12 cellular contexts compared by ENCODE assay signal in the genomic region with DNA sequence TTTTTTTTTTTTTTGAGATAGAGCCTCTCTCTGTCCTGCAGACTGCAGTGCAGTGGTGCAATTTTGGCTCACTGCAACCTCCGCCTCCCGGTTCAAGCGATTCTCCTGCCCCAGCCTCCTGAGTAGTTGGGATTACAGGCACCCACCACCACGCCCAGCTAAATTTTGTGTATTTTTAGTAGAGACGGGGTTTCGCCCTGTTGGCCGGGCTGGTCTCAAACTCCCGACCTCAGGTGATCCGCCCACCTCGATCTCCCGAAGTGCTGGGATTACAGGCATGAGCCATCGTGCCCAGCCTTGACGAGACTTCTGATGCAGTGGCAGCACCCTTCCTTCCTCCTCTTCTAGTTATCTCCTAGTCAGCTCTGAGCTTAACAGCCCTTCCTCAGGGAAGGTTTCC. TPM values are rescaled to one million over a fixed set of nuclear protein-coding genes. Genes with fewer than 3 reads are reported as not detected.
A peak's percentile ranks its signal among the peaks of the same experiment; 100 is the strongest.
DNase-seq lines count a peak whose midpoint lies in the region; ATAC-seq and TF ChIP-seq lines count a peak whose summit lies in the region.
"Not testable (repeated sequence)": the region's sequence is repeated elsewhere in the genome, so short reads cannot be mapped to it uniquely, and the experiment has no call there.
"Had no signal": no experiment of that assay in that cellular context is flagged by ENCODE, and none has a peak within 500 bp of the region (broad histone marks: within the 10 kb centered on the region; RNA-seq: fewer than 3 reads in every experiment).

No MANE protein-coding gene starts in this region.

- H3K27me3 Mint-ChIP-seq in CD8-positive, alpha-beta memory T cell; T-helper 2 cell treated with Interferon-gamma antibody and Interleukin-4, amounts not matched to agents 5 μg/mL and 100 μg/mL, for 36 hours (ENCODE audit: low read depth); activated T-cell treated with anti-CD3 and anti-CD28 coated beads, Interleukin-2, amount 50 U/mL, for 72 hours (ENCODE audit: low read depth); activated naive CD8-positive, alpha-beta T cell treated with anti-CD3 and anti-CD28 coated beads for 36 hours; effector memory CD8-positive, alpha-beta T cell; memory B cell; nephron progenitor cell (ENCODE audit: low read depth, poor library complexity); stimulated activated naive CD8-positive, alpha-beta T cell treated with anti-CD3 and anti-CD28 coated beads, Interleukin-15, Interleukin-2, amounts not matched to agents 100 ng/mL and 50 ng/mL, for 24 hours: not testable (repeated sequence)

- not testable (repeated sequence) for H3K27me3 ChIP-seq in CD8-positive, alpha-beta memory T cell (ENCODE audit: insufficient read depth, low read length, poor library complexity, severe bottlenecking)

- not testable (repeated sequence) for ATAC-seq in activated T-cell treated with anti-CD3 and anti-CD28 coated beads, Interleukin-2, amount 50 U/mL, for 72 hours (replicated peaks in 1 of 2); effector memory CD8-positive, alpha-beta T cell (replicated peaks); memory B cell (ENCODE audit: low read depth)

- H3K36me3 Mint-ChIP-seq in CD8-positive, alpha-beta memory T cell = peaks cover 6 to 72% (median 18%) of the 10 kb centered on the region in 3 donors
- H3K36me3 Mint-ChIP-seq in T-helper 2 cell treated with Interferon-gamma antibody and Interleukin-4, amounts not matched to agents 5 μg/mL and 100 μg/mL, for 36 hours (ENCODE audit: low read depth) = peaks cover 58% of the 10 kb centered on the region
- H3K36me3 Mint-ChIP-seq in activated T-cell treated with anti-CD3 and anti-CD28 coated beads, Interleukin-2, amount 50 U/mL, for 72 hours (ENCODE audit: insufficient read depth in 2 of 2) = peaks cover 26 to 38% of the 10 kb centered on the region in 2 donors
- peaks cover 52% of the 10 kb centered on the region for H3K36me3 Mint-ChIP-seq in activated naive CD8-positive, alpha-beta T cell treated with anti-CD3 and anti-CD28 coated beads for 36 hours
- H3K36me3 Mint-ChIP-seq in effector memory CD8-positive, alpha-beta T cell (ENCODE audit: insufficient read depth) = peaks cover 40% of the 10 kb centered on the region
- H3K36me3 Mint-ChIP-seq in memory B cell (peaks cover 31% of the 10 kb centered on the region), nephron progenitor cell (ENCODE audit: low read depth) (peaks cover 62% of the 10 kb centered on the region)
- peaks cover 66% of the 10 kb centered on the region for H3K36me3 Mint-ChIP-seq in stimulated activated naive CD8-positive, alpha-beta T cell treated with anti-CD3 and anti-CD28 coated beads, Interleukin-15, Interleukin-2, amounts not matched to agents 100 ng/mL and 50 ng/mL, for 24 hours (ENCODE audit: low read depth)

- H3K4me3 Mint-ChIP-seq in CD8-positive, alpha-beta memory T cell = peak overlapping the region in 6 of 7 donors; percentile 31 to 94 (median 43)
- peak overlapping the region; percentile 38 for H3K4me3 Mint-ChIP-seq in T-helper 2 cell treated with Interferon-gamma antibody and Interleukin-4, amounts not matched to agents 5 μg/mL and 100 μg/mL, for 36 hours
- not testable (repeated sequence) for H3K4me3 Mint-ChIP-seq in activated T-cell treated with anti-CD3 and anti-CD28 coated beads, Interleukin-2, amount 50 U/mL, for 72 hours; activated naive CD8-positive, alpha-beta T cell treated with anti-CD3 and anti-CD28 coated beads for 36 hours; memory B cell; nephron progenitor cell
- H3K4me3 Mint-ChIP-seq in effector memory CD8-positive, alpha-beta T cell = peak overlapping the region; percentile 76 to 79
- H3K4me3 Mint-ChIP-seq in stimulated activated naive CD8-positive, alpha-beta T cell treated with anti-CD3 and anti-CD28 coated beads, Interleukin-15, Interleukin-2, amounts not matched to agents 100 ng/mL and 50 ng/mL, for 24 hours = peak overlapping the region; percentile 93

- POLR2A ChIA-PET in CD8-positive, alpha-beta memory T cell (lab: Charles Lee) = not testable (repeated sequence)

- CTCF ChIA-PET in CD8-positive, alpha-beta memory T cell (lab: Charles Lee) = interaction anchor here (1.7 kb wide), 1 partner anchor 25 kb away, joined by 5 read pairs; a partner anchor contains a TSS

- peak overlapping the region in 4 of 8 donors; percentile 47 to 89 (median 86) for H3K27ac Mint-ChIP-seq in CD8-positive, alpha-beta memory T cell
- not testable (repeated sequence) for H3K27ac Mint-ChIP-seq in T-helper 2 cell treated with Interferon-gamma antibody and Interleukin-4, amounts not matched to agents 5 μg/mL and 100 μg/mL, for 36 hours
- H3K27ac Mint-ChIP-seq in activated T-cell treated with anti-CD3 and anti-CD28 coated beads, Interleukin-2, amount 50 U/mL, for 72 hours = peak overlapping the region; percentile 55
- H3K27ac Mint-ChIP-seq in activated naive CD8-positive, alpha-beta T cell treated with anti-CD3 and anti-CD28 coated beads for 36 hours = peak overlapping the region; percentile 26
- H3K27ac Mint-ChIP-seq in effector memory CD8-positive, alpha-beta T cell = peak overlapping the region; percentile 74 to 88
- H3K27ac Mint-ChIP-seq in memory B cell (peak overlapping the region; percentile 60), nephron progenitor cell (peak overlapping the region; percentile 26)
- peak overlapping the region; percentile 76 for H3K27ac Mint-ChIP-seq in stimulated activated naive CD8-positive, alpha-beta T cell treated with anti-CD3 and anti-CD28 coated beads, Interleukin-15, Interleukin-2, amounts not matched to agents 100 ng/mL and 50 ng/mL, for 24 hours

- not testable (repeated sequence) for H3K9me3 ChIP-seq in CD8-positive, alpha-beta memory T cell (ENCODE audit: low read length)

- not testable (repeated sequence) for H3K9me3 Mint-ChIP-seq in CD8-positive, alpha-beta memory T cell; T-helper 2 cell treated with Interferon-gamma antibody and Interleukin-4, amounts not matched to agents 5 μg/mL and 100 μg/mL, for 36 hours; activated T-cell treated with anti-CD3 and anti-CD28 coated beads, Interleukin-2, amount 50 U/mL, for 72 hours; activated naive CD8-positive, alpha-beta T cell treated with anti-CD3 and anti-CD28 coated beads for 36 hours; effector memory CD8-positive, alpha-beta T cell; memory B cell; nephron progenitor cell; stimulated activated naive CD8-positive, alpha-beta T cell treated with anti-CD3 and anti-CD28 coated beads, Interleukin-15, Interleukin-2, amounts not matched to agents 100 ng/mL and 50 ng/mL, for 24 hours

- not testable (repeated sequence) for TF ChIP-seq CTCF in nephron progenitor cell (IDR thresholded peaks at IDR 0.05)

- peaks cover 40% of the 10 kb centered on the region for H3K4me1 ChIP-seq in CD8-positive, alpha-beta memory T cell (ENCODE audit: insufficient read depth, low read length)

- DNase-seq in CD8-positive, alpha-beta memory T cell; T-helper 2 cell treated with Interferon-gamma antibody and Interleukin-4, amounts not matched to agents 5 μg/mL and 100 μg/mL, for 36 hours (ENCODE audit: low spot score); activated T-cell treated with anti-CD3 and anti-CD28 coated beads, Interleukin-2, amount 50 U/mL, for 72 hours; activated naive CD8-positive, alpha-beta T cell treated with anti-CD3 and anti-CD28 coated beads for 36 hours; effector memory CD8-positive, alpha-beta T cell; memory B cell (ENCODE audit: low spot score in 2 of 2); nephron progenitor cell: not testable (repeated sequence)

- H3K36me3 ChIP-seq in CD8-positive, alpha-beta memory T cell (ENCODE audit: insufficient read depth, low read length) = peaks cover 47% of the 10 kb centered on the region

- H3K4me1 Mint-ChIP-seq in CD8-positive, alpha-beta memory T cell = peaks cover 51 to 70% (median 61%) of the 10 kb centered on the region in 3 donors
- H3K4me1 Mint-ChIP-seq in T-helper 2 cell treated with Interferon-gamma antibody and Interleukin-4, amounts not matched to agents 5 μg/mL and 100 μg/mL, for 36 hours (ENCODE audit: low read depth) = peaks cover 23% of the 10 kb centered on the region
- peaks cover 51% of the 10 kb centered on the region for H3K4me1 Mint-ChIP-seq in activated T-cell treated with anti-CD3 and anti-CD28 coated beads, Interleukin-2, amount 50 U/mL, for 72 hours (ENCODE audit: low read depth)
- peaks cover 30% of the 10 kb centered on the region for H3K4me1 Mint-ChIP-seq in activated naive CD8-positive, alpha-beta T cell treated with anti-CD3 and anti-CD28 coated beads for 36 hours
- H3K4me1 Mint-ChIP-seq in effector memory CD8-positive, alpha-beta T cell (ENCODE audit: low read depth in 2 of 2) = peaks cover 42 to 49% of the 10 kb centered on the region in 2 donors
- H3K4me1 Mint-ChIP-seq in memory B cell (peaks cover 41% of the 10 kb centered on the region), nephron progenitor cell (peaks cover 35% of the 10 kb centered on the region)
- peaks cover 45% of the 10 kb centered on the region for H3K4me1 Mint-ChIP-seq in stimulated activated naive CD8-positive, alpha-beta T cell treated with anti-CD3 and anti-CD28 coated beads, Interleukin-15, Interleukin-2, amounts not matched to agents 100 ng/mL and 50 ng/mL, for 24 hours (ENCODE audit: low read depth)

- not testable (repeated sequence) for H3K4me3 ChIP-seq in CD8-positive, alpha-beta memory T cell (ENCODE audit: low read length)

- not testable (repeated sequence) for H3K27ac ChIP-seq in CD8-positive, alpha-beta memory T cell (ENCODE audit: low read depth, low read length)

RNA-seq across cellular contexts. Expression of a gene that starts 3.5 kb away (rescaled TPM):
- 10 to 100 TPM; 57.8 to 61.1 TPM for total RNA-seq in CD8-positive, alpha-beta memory T cell
- polyA plus RNA-seq in CD8-positive, alpha-beta memory T cell = 41.6 TPM
- total RNA-seq in activated T-cell treated with anti-CD3 and anti-CD28 coated beads, Interleukin-2, amount 50 U/mL, for 72 hours = 10 to 100 TPM; 81.7 to 89.7 TPM
- total RNA-seq in activated naive CD8-positive, alpha-beta T cell treated with anti-CD3 and anti-CD28 coated beads for 36 hours = 10 to 100 TPM; 47.4 to 54.8 TPM

RNA-seq across cellular contexts. Expression of a gene that starts 24.8 kb away (rescaled TPM):
- total RNA-seq in CD8-positive, alpha-beta memory T cell = 100 to 1,000 TPM; 672 to 673 TPM
- 80.5 TPM for polyA plus RNA-seq in CD8-positive, alpha-beta memory T cell
- total RNA-seq in activated T-cell treated with anti-CD3 and anti-CD28 coated beads, Interleukin-2, amount 50 U/mL, for 72 hours = 100 to 1,000 TPM; 196 to 232 TPM
- 100 to 1,000 TPM; 599 to 600 TPM for total RNA-seq in activated naive CD8-positive, alpha-beta T cell treated with anti-CD3 and anti-CD28 coated beads for 36 hours

RNA-seq across cellular contexts. Expression of a gene that starts 41.9 kb away (rescaled TPM):
- not detected for total RNA-seq in CD8-positive, alpha-beta memory T cell
- not detected for polyA plus RNA-seq in CD8-positive, alpha-beta memory T cell
- total RNA-seq in activated T-cell treated with anti-CD3 and anti-CD28 coated beads, Interleukin-2, amount 50 U/mL, for 72 hours = not detected
- not detected for total RNA-seq in activated naive CD8-positive, alpha-beta T cell treated with anti-CD3 and anti-CD28 coated beads for 36 hours
- total RNA-seq: HT1080, OCI-LY7 had no signal
- polyA plus RNA-seq: A549, GM23338 had no signal
